Comparison of ENCODE assay signal across 8 cellular contexts in genomic region chr19:39030854-39031367, GRCh38. TPM values are rescaled to one million over a fixed set of nuclear protein-coding genes. Genes with fewer than 3 reads are reported as not detected.
DNase-seq lines count a peak whose midpoint lies in the region; ATAC-seq and TF ChIP-seq lines count a peak whose summit lies in the region.

No MANE protein-coding gene starts in this region.

- H3K4me1 ChIP-seq in ES-I3 (ENCODE audit: insufficient read depth, low read length) (no peaks in the 10 kb centered on the region), PC-9 (replicated peaks; ENCODE audit: insufficient read depth) (peaks cover 25% of the 10 kb centered on the region), esophagus muscularis mucosa (peaks cover 15 to 24% (median 20%) of the 10 kb centered on the region in 4 donors)

- POLR2A ChIA-PET in PC-9 (lab: Charles Lee; ENCODE audit: unreplicated experiment) = interaction anchor here (0.5 to 0.8 kb wide), 7 partner anchors 42 to 1744 kb away, joined by 3 to 25 read pairs (median 5); partner anchors contain the start of gene MIA

- 22% methylated on average over 10 of the region's 11 CpGs for WGBS in esophagus muscularis mucosa

- peak overlapping the region; percentile 51 for H3K9ac ChIP-seq in ES-I3 (ENCODE audit: low read depth, low read length)

- H3K4me3 ChIP-seq in PC-9 = peak overlapping the region; percentile 77
- H3K4me3 ChIP-seq in esophagus muscularis mucosa = peak overlapping the region; percentile 65 to 83 (median 72)

- TSS peak; percentile 47 for BruUV-seq in PC-9 (replicated peaks; lab: Mats Ljungman, UMichigan)

- no peak for ATAC-seq in HG02840 (IDR thresholded peaks at IDR 0.05; ENCODE audit: low FRiP score, unreplicated experiment)

- CTCF ChIA-PET in PC-9 (lab: Charles Lee) = interaction anchor here (0.6 to 0.8 kb wide), 2 partner anchors 15 to 55 kb away, joined by 3 read pairs; partner anchors contain the start of gene FBXO17

- TF ChIP-seq EP300 in esophagus muscularis mucosa (IDR thresholded peaks at IDR 0.05) = no peak

- H3K36me3 ChIP-seq in ES-I3 (ENCODE audit: insufficient read depth, low read length) = peaks cover 10% of the 10 kb centered on the region; the same call in 1 of the 2 replicates
- peaks cover 24% of the 10 kb centered on the region; the same call in 1 of the 2 replicates for H3K36me3 ChIP-seq in PC-9 (ENCODE audit: low read depth)
- peaks cover 0 to 27% (median 6%) of the 10 kb centered on the region in 4 donors for H3K36me3 ChIP-seq in esophagus muscularis mucosa

- peak overlapping the region; percentile 76 for H3K27ac ChIP-seq in PC-9
- peak overlapping the region in 3 of 4 donors; percentile 58 to 80 (median 72) for H3K27ac ChIP-seq in esophagus muscularis mucosa (replicated peaks in 1 of 4)

- H3F3A ChIP-seq in PC-9 (ENCODE audit: insufficient read depth, low read depth) = peaks cover 39% of the 10 kb centered on the region

- no peak for TF ChIP-seq POLR2A in esophagus muscularis mucosa (IDR thresholded peaks at IDR 0.05; ENCODE audit: low read depth)

- intact Hi-C loops in PC-9 (cut with micrococcal nuclease; ENCODE audit: unreplicated experiment) = loop anchor here (5.0 to 10.0 kb wide), 4 partner anchors 54 to 381 kb away; partner anchors contain the start of genes ECH1, FBXO17, PLEKHG2 and SAMD4B
- intact Hi-C loops in esophagus muscularis mucosa (cut with DNase I) = no loop called here

- no peak for DNase-seq in PC-9
- DNase-seq in esophagus muscularis mucosa (ENCODE audit: extremely low spot score) = no peak
- DNase-seq in pons (ENCODE audit: low spot score) = peak; percentile 6
- no peak for DNase-seq in COR-L47 (lab: John Stamatoyannopoulos, UW)
- no peak for DNase-seq in stimulated activated naive CD4-positive, alpha-beta T cell (lab: John Stamatoyannopoulos, UW)
- DNase-seq in OCI-M1 (lab: John Stamatoyannopoulos, UW) = no peak

- H3K4me2 ChIP-seq in PC-9 = peak overlapping the region; percentile 90

- H2AFZ ChIP-seq in PC-9 = peak overlapping the region; percentile 80

- no peaks in the 10 kb centered on the region for H4K20me1 ChIP-seq in PC-9 (ENCODE audit: insufficient read depth)

- H3K9me3 ChIP-seq in ES-I3 (ENCODE audit: control insufficient read depth, insufficient read depth, low read length) (peaks cover 5% of the 10 kb centered on the region; the same call in 1 of the 2 replicates), PC-9 (ENCODE audit: insufficient read depth, low read depth) (peaks cover 3% of the 10 kb centered on the region; the same call in 1 of the 2 replicates), esophagus muscularis mucosa (no peaks in the 10 kb centered on the region)

- no peaks in the 10 kb centered on the region for H3K79me2 ChIP-seq in PC-9 (ENCODE audit: low read depth)

- H3K27me3 ChIP-seq in PC-9 (ENCODE audit: insufficient read depth, low read depth) (no peaks in the 10 kb centered on the region), esophagus muscularis mucosa (peaks cover 0 to 13% (median 6%) of the 10 kb centered on the region in 4 donors)

- TF ChIP-seq CTCF in PC-9 (conservative IDR thresholded peaks at IDR 0.05) = no peak
- no peak for TF ChIP-seq CTCF in esophagus muscularis mucosa (IDR thresholded peaks at IDR 0.05)

- H3K9me2 ChIP-seq in PC-9 (ENCODE audit: insufficient read depth) = no peaks in the 10 kb centered on the region

RNA-seq across cellular contexts. Expression of gene FBXO27, which starts 1.4 kb away (rescaled TPM):
- 48.5 and 88.9 TPM in 2 replicates for total RNA-seq in PC-9 (2021)
- total RNA-seq in esophagus muscularis mucosa = 10 to 100 TPM in 2 of 4 donors, 1 to 10 TPM in 1, under 1 TPM in 1; 0.83 to 14.1 (median 7.6) TPM

RNA-seq across cellular contexts. Expression of gene ACP7, which starts 53.3 kb away (rescaled TPM):
- total RNA-seq in PC-9 (2021) (3.8 and 5.4 TPM in 2 replicates), esophagus muscularis mucosa (not detected)

RNA-seq across cellular contexts. Expression of gene FBXO17, which starts 55.4 kb away (rescaled TPM):
- total RNA-seq in PC-9 (2021) = 8.1 and 11.1 TPM in 2 replicates
- 10 to 100 TPM; 24.9 to 47.8 (median 34.8) TPM for total RNA-seq in esophagus muscularis mucosa
